Comparison of ENCODE assay signal across 17 cellular contexts in genomic region chr14:20578784-20579502, GRCh38. TPM values are rescaled to one million over a fixed set of nuclear protein-coding genes. Genes with fewer than 3 reads are reported as not detected.
A peak's percentile ranks its signal among the peaks of the same experiment; 100 is the strongest.
DNase-seq lines count a peak whose midpoint lies in the region; ATAC-seq and TF ChIP-seq lines count a peak whose summit lies in the region.
"Had no signal": no experiment of that assay in that cellular context is flagged by ENCODE, and none has a peak within 500 bp of the region (broad histone marks: within the 10 kb centered on the region; RNA-seq: fewer than 3 reads in every experiment).

No MANE protein-coding gene starts in this region.

- intact Hi-C loops in tibial artery (cut with DNase I; ENCODE audit: low total_unique reads) = no loop called here

- no peak overlapping the region for H3K27ac Mint-ChIP-seq in chondrocyte (ENCODE audit: unreplicated experiment)
- H3K27ac Mint-ChIP-seq: CD4-positive, alpha-beta T cell had no signal

- POLR2A ChIA-PET in HEK293 (lab: Yijun Ruan, JAX) = no interaction called here

- H3K4me1 ChIP-seq in HEK293 (ENCODE audit: control insufficient read depth, insufficient read depth, low read length) (no peaks in the 10 kb centered on the region), iPS-18a (ENCODE audit: control insufficient read depth, low read depth, low read length) (peaks cover 48% of the 10 kb centered on the region), tibial artery (no peaks in the 10 kb centered on the region)
- H3K4me1 ChIP-seq: SJSA1 had no signal

- no peak overlapping the region for H3K9ac ChIP-seq in iPS-18a (ENCODE audit: low read length)

- H3K36me3 Mint-ChIP-seq in chondrocyte (ENCODE audit: low read depth) = no peaks in the 10 kb centered on the region

- no peak for ATAC-seq in GM21360 (IDR thresholded peaks at IDR 0.05; ENCODE audit: unreplicated experiment)

- CTCF ChIA-PET in HEK293 (lab: Yijun Ruan, JAX) = no interaction called here

- H3K4me1 Mint-ChIP-seq in chondrocyte (ENCODE audit: low read depth) = no peaks in the 10 kb centered on the region

- TF ChIP-seq CTCF in HEK293 (tag by site-specific recombination; IDR thresholded peaks at IDR 0.05) (no peak), tibial artery (IDR thresholded peaks at IDR 0.05) (no peak), chondrocyte (IDR thresholded peaks at IDR 0.05) (no peak)

- H3K4me3 Mint-ChIP-seq in chondrocyte (ENCODE audit: unreplicated experiment) = no peak overlapping the region
- H3K4me3 Mint-ChIP-seq: CD4-positive, alpha-beta T cell had no signal

- peak; percentile 77 for DNase-seq in UCSD-AML1 (lab: John Stamatoyannopoulos, UW; ENCODE audit: unreplicated experiment)
- DNase-seq in NCI-H510A treated with DMSO at 0.1 percent for 48 hours (lab: John Stamatoyannopoulos, UW) = no peak
- DNase-seq in tibial artery = no peak
- DNase-seq in chondrocyte (ENCODE audit: low spot score) = no peak
- DNase-seq: Calu3; CD4-positive, alpha-beta T cell; Kasumi-1; NCI-H1105 treated with DMSO at 0.1 percent for 48 hours; NCI-H1694 treated with DMSO at 0.1 percent for 48 hours; NCI-H446; NK-92 treated with Interleukin-12 subunit alpha and Interleukin-12 subunit beta, amount 100 ng/mL, for 24 hours had no signal

- H3K27me3 ChIP-seq in iPS-18a (ENCODE audit: control insufficient read depth, insufficient read depth, low read length) (no peaks in the 10 kb centered on the region), tibial artery (peaks cover 0 to 2% of the 10 kb centered on the region in 2 donors)
- H3K27me3 ChIP-seq: SJSA1 had no signal

- no peak overlapping the region for H3K27ac ChIP-seq in HEK293 (ENCODE audit: extremely low read depth, low read depth, low read length)
- H3K27ac ChIP-seq in iPS-18a (ENCODE audit: low read length) = peak overlapping the region; percentile 28
- no peak overlapping the region for H3K27ac ChIP-seq in tibial artery
- H3K27ac ChIP-seq: SJSA1 had no signal

- no peak overlapping the region for H3K4me3 ChIP-seq in HEK293 (ENCODE audit: low read depth, low read length)
- H3K4me3 ChIP-seq in iPS-18a (ENCODE audit: low read length) = peak overlapping the region; percentile 23
- no peak overlapping the region for H3K4me3 ChIP-seq in tibial artery
- H3K4me3 ChIP-seq: SJSA1 had no signal

- no peaks in the 10 kb centered on the region for H3K9me3 Mint-ChIP-seq in chondrocyte (ENCODE audit: low read depth)
- H3K9me3 Mint-ChIP-seq: CD4-positive, alpha-beta T cell had no signal

- peaks cover 17% of the 10 kb centered on the region for H3K27me3 Mint-ChIP-seq in chondrocyte (ENCODE audit: low read depth)
- H3K27me3 Mint-ChIP-seq: CD4-positive, alpha-beta T cell had no signal

- H3K9me3 ChIP-seq in HEK293 (ENCODE audit: control insufficient read depth, insufficient read depth, low read depth, low read length) (no peaks in the 10 kb centered on the region), iPS-18a (ENCODE audit: control insufficient read depth, low read depth, low read length) (no peaks in the 10 kb centered on the region), tibial artery (no peaks in the 10 kb centered on the region)
- H3K9me3 ChIP-seq: SJSA1 had no signal

- no peaks in the 10 kb centered on the region for H3K36me3 ChIP-seq in HEK293 (ENCODE audit: control insufficient read depth in 2 of 2, insufficient read depth in 1 of 2, low read length in 2 of 2)
- H3K36me3 ChIP-seq in iPS-18a (ENCODE audit: control insufficient read depth, low read depth, low read length) = no peaks in the 10 kb centered on the region
- no peaks in the 10 kb centered on the region for H3K36me3 ChIP-seq in tibial artery
- H3K36me3 ChIP-seq: SJSA1 had no signal

TF ChIP-seq in HEK293, 187 proteins besides CTCF, POLR2A, EP300 and RAD21:
- TF ChIP-seq ZNF777 (tag by site-specific recombination; IDR thresholded peaks at IDR 0.05; ENCODE audit: borderline replicate concordance) = no peak
- TF ChIP-seq ZNF132 (tag by site-specific recombination; IDR thresholded peaks at IDR 0.05; ENCODE audit: borderline replicate concordance) = no peak
- no peak for TF ChIP-seq ZBTB48 (tag by site-specific recombination; IDR thresholded peaks at IDR 0.05)
- no peak for TF ChIP-seq ZNF548 (tag by site-specific recombination; IDR thresholded peaks at IDR 0.05)
- peak; percentile 36; the same call in 1 of the 2 replicates for TF ChIP-seq ZNF341 (tag by site-specific recombination; IDR thresholded peaks at IDR 0.05; ENCODE audit: low read depth)
- no peak for TF ChIP-seq ZNF366 (tag by site-specific recombination; conservative IDR thresholded peaks at IDR 0.05)

RNA-seq across cellular contexts. Expression of gene RNASE11, which starts 8.9 kb away (rescaled TPM):
- not detected in 3 replicates for total RNA-seq in chondrocyte
- total RNA-seq: Calu3; CD4-positive, alpha-beta T cell; OCI-LY7; RPMI7951; SJSA1 had no signal

RNA-seq across cellular contexts. Expression of gene RNASE12, which starts 12.2 kb away (rescaled TPM):
- total RNA-seq in chondrocyte = not detected in 3 replicates
- total RNA-seq: Calu3; CD4-positive, alpha-beta T cell; OCI-LY7; RPMI7951; SJSA1 had no signal

RNA-seq across cellular contexts. Expression of gene RNASE9, which starts 18.1 kb away (rescaled TPM):
- not detected in 3 replicates for total RNA-seq in chondrocyte
- total RNA-seq: Calu3; CD4-positive, alpha-beta T cell; OCI-LY7; RPMI7951; SJSA1 had no signal
